27 cellular contexts compared by ENCODE assay signal in the genomic region with DNA sequence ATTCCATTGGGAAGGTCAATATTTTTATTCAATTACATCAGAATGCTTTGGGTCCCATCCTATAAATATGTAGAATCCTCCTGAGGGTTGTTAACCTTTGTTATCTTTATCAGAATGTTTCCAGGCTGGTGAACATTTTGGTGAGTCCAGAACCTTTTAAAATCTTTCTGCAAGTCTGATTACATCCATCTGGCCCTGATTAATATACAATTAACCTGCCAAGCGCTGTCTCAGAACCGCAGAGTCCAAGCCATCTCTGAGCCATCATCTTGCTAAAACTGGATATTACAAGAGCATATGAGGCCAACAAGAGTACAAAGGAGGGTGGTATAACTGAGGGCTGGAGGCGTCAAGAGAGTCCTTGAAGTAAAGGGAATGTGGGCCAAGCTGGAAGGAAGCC.
"Had no signal": no experiment of that assay in that cellular context is flagged by ENCODE, and none has a peak within 500 bp of the region (broad histone marks: within the 10 kb centered on the region; RNA-seq: fewer than 3 reads in every experiment).

No MANE protein-coding gene starts in this region.

- DNase-seq: activated B cell treated with CpG ODN at 0.5 μM for 24 hours; activated CD4-positive, alpha-beta T cell treated with anti-CD3 and anti-CD28 coated beads for 36 hours; activated CD8-positive, alpha-beta memory T cell treated with anti-CD3 and anti-CD28 coated beads, Interleukin-2, amount 10 ng/mL, durations not matched to agents 7 days and 5 days; activated CD8-positive, alpha-beta T cell treated with anti-CD3 and anti-CD28 coated beads, Interleukin-2, amount 10 ng/mL, durations not matched to agents 7 days and 5 days; activated naive CD8-positive, alpha-beta T cell treated with anti-CD3 and anti-CD28 coated beads, Interleukin-2, amount 50 U/mL, for 24 hours; activated T-cell treated with anti-CD3 and anti-CD28 coated beads, Interleukin-2, amount 50 U/mL, for 48 hours; amygdala; dorsolateral prefrontal cortex; effector memory CD4-positive, alpha-beta T cell; foreskin keratinocyte; heart right ventricle; left lung; mucosa of descending colon; posterior cingulate gyrus; right lobe of liver; stimulated activated CD4-positive, alpha-beta T cell treated with anti-CD3 and anti-CD28 coated beads, Interleukin-4, amount 100 ng/mL, for 24 hours; stimulated activated naive CD8-positive, alpha-beta T cell treated with anti-CD3 and anti-CD28 coated beads, Interleukin-15, amount 100 ng/mL, for 72 hours; substantia nigra; T-helper 1 cell; uterus had no signal

- H3K4me1 ChIP-seq: foreskin keratinocyte, left lung, right lobe of liver, uterus had no signal

- H3K27me3 ChIP-seq: dorsolateral prefrontal cortex, foreskin keratinocyte, heart right ventricle, left lung, right lobe of liver, uterus had no signal

- H3K4me3 ChIP-seq: dorsolateral prefrontal cortex, heart right ventricle, left lung, mucosa of descending colon, right lobe of liver, skin epidermis, uterus had no signal

- H3K36me3 Mint-ChIP-seq: activated CD8-positive, alpha-beta memory T cell treated with anti-CD3 and anti-CD28 coated beads, Interleukin-2, amount 10 ng/mL, durations not matched to agents 7 days and 5 days; activated naive CD4-positive, alpha-beta T cell treated with anti-CD3 and anti-CD28 coated beads, Interleukin-2, amount 50 U/mL, for 24 hours; stimulated activated memory B cell treated with anti-CD40 and anti-IgM and Interleukin-4, amounts not matched to agents 10 μg/mL and 1 μg/mL and 100 μg/mL, for 72 hours; type B pancreatic cell had no signal

- H3K27ac ChIP-seq: dorsolateral prefrontal cortex, foreskin keratinocyte, heart right ventricle, left lung, right lobe of liver, skin epidermis, uterus had no signal

- H3K9me3 ChIP-seq: left lung, mucosa of descending colon, right lobe of liver, uterus had no signal

- H3K27ac Mint-ChIP-seq: activated B cell treated with CpG ODN at 0.5 μM for 24 hours; activated CD4-positive, alpha-beta T cell treated with anti-CD3 and anti-CD28 coated beads for 36 hours; activated CD8-positive, alpha-beta memory T cell treated with anti-CD3 and anti-CD28 coated beads, Interleukin-2, amount 10 ng/mL, durations not matched to agents 7 days and 5 days; activated CD8-positive, alpha-beta T cell treated with anti-CD3 and anti-CD28 coated beads, Interleukin-2, amount 10 ng/mL, durations not matched to agents 7 days and 5 days; activated naive CD4-positive, alpha-beta T cell treated with anti-CD3 and anti-CD28 coated beads, Interleukin-2, amount 50 U/mL, for 24 hours; activated naive CD8-positive, alpha-beta T cell treated with anti-CD3 and anti-CD28 coated beads, Interleukin-2, amount 50 U/mL, for 24 hours; activated T-helper 2 cell treated with anti-CD3 and anti-CD28 coated beads, Interferon-gamma antibody, Interleukin-2, Interleukin-4, amounts not matched to agents 10 μg/mL and 5 μg/mL and 100 μg/mL, durations not matched to agents 14 hours and 24 hours and 36 hours; nephron; stimulated activated memory B cell treated with anti-CD40 and anti-IgM and Interleukin-4, amounts not matched to agents 10 μg/mL and 1 μg/mL and 100 μg/mL, for 72 hours; stimulated activated naive CD8-positive, alpha-beta T cell treated with anti-CD3 and anti-CD28 coated beads, Interleukin-15, amount 100 ng/mL, for 72 hours; T-helper 2 cell treated with Interferon-gamma antibody and Interleukin-4, amounts not matched to agents 5 μg/mL and 100 μg/mL, for 36 hours; type B pancreatic cell had no signal

- H3K4me3 Mint-ChIP-seq: activated B cell treated with CpG ODN at 0.5 μM for 24 hours; activated CD4-positive, alpha-beta T cell treated with anti-CD3 and anti-CD28 coated beads for 36 hours; activated CD8-positive, alpha-beta memory T cell treated with anti-CD3 and anti-CD28 coated beads, Interleukin-2, amount 10 ng/mL, durations not matched to agents 7 days and 5 days; activated CD8-positive, alpha-beta T cell treated with anti-CD3 and anti-CD28 coated beads, Interleukin-2, amount 10 ng/mL, durations not matched to agents 7 days and 5 days; activated naive CD4-positive, alpha-beta T cell treated with anti-CD3 and anti-CD28 coated beads, Interleukin-2, amount 50 U/mL, for 24 hours; activated naive CD8-positive, alpha-beta T cell treated with anti-CD3 and anti-CD28 coated beads, Interleukin-2, amount 50 U/mL, for 24 hours; nephron; stimulated activated memory B cell treated with anti-CD40 and anti-IgM and Interleukin-4, amounts not matched to agents 10 μg/mL and 1 μg/mL and 100 μg/mL, for 72 hours; stimulated activated naive CD8-positive, alpha-beta T cell treated with anti-CD3 and anti-CD28 coated beads, Interleukin-15, amount 100 ng/mL, for 72 hours; T-helper 2 cell treated with Interferon-gamma antibody and Interleukin-4, amounts not matched to agents 5 μg/mL and 100 μg/mL, for 36 hours; type B pancreatic cell had no signal

- H3K4me1 Mint-ChIP-seq: activated B cell treated with CpG ODN at 0.5 μM for 24 hours; activated CD4-positive, alpha-beta T cell treated with anti-CD3 and anti-CD28 coated beads for 36 hours; activated CD8-positive, alpha-beta memory T cell treated with anti-CD3 and anti-CD28 coated beads, Interleukin-2, amount 10 ng/mL, durations not matched to agents 7 days and 5 days; activated naive CD4-positive, alpha-beta T cell treated with anti-CD3 and anti-CD28 coated beads, Interleukin-2, amount 50 U/mL, for 24 hours; activated naive CD8-positive, alpha-beta T cell treated with anti-CD3 and anti-CD28 coated beads, Interleukin-2, amount 50 U/mL, for 24 hours; nephron; stimulated activated memory B cell treated with anti-CD40 and anti-IgM and Interleukin-4, amounts not matched to agents 10 μg/mL and 1 μg/mL and 100 μg/mL, for 72 hours; stimulated activated naive CD8-positive, alpha-beta T cell treated with anti-CD3 and anti-CD28 coated beads, Interleukin-15, amount 100 ng/mL, for 72 hours had no signal

- ATAC-seq: activated CD4-positive, alpha-beta T cell treated with anti-CD3 and anti-CD28 coated beads for 36 hours; activated CD8-positive, alpha-beta memory T cell treated with anti-CD3 and anti-CD28 coated beads, Interleukin-2, amount 10 ng/mL, durations not matched to agents 7 days and 5 days; activated CD8-positive, alpha-beta T cell treated with anti-CD3 and anti-CD28 coated beads, Interleukin-2, amount 10 ng/mL, durations not matched to agents 7 days and 5 days; activated naive CD8-positive, alpha-beta T cell treated with anti-CD3 and anti-CD28 coated beads, Interleukin-2, amount 50 U/mL, for 24 hours; foreskin keratinocyte; left lung; mucosa of descending colon; right lobe of liver; stimulated activated memory B cell treated with anti-CD40 and anti-IgM and Interleukin-4, amounts not matched to agents 10 μg/mL and 1 μg/mL and 100 μg/mL, for 72 hours; stimulated activated naive CD8-positive, alpha-beta T cell treated with anti-CD3 and anti-CD28 coated beads, Interleukin-15, amount 100 ng/mL, for 72 hours had no signal

- H3K9me3 Mint-ChIP-seq: activated T-helper 2 cell treated with anti-CD3 and anti-CD28 coated beads, Interferon-gamma antibody, Interleukin-2, Interleukin-4, amounts not matched to agents 10 μg/mL and 5 μg/mL and 100 μg/mL, durations not matched to agents 14 hours and 24 hours and 36 hours; T-helper 2 cell treated with Interferon-gamma antibody and Interleukin-4, amounts not matched to agents 5 μg/mL and 100 μg/mL, for 36 hours had no signal

- H3K27me3 Mint-ChIP-seq: activated B cell treated with CpG ODN at 0.5 μM for 24 hours; activated CD4-positive, alpha-beta T cell treated with anti-CD3 and anti-CD28 coated beads for 36 hours; activated CD8-positive, alpha-beta memory T cell treated with anti-CD3 and anti-CD28 coated beads, Interleukin-2, amount 10 ng/mL, durations not matched to agents 7 days and 5 days; activated naive CD4-positive, alpha-beta T cell treated with anti-CD3 and anti-CD28 coated beads, Interleukin-2, amount 50 U/mL, for 24 hours; activated naive CD8-positive, alpha-beta T cell treated with anti-CD3 and anti-CD28 coated beads, Interleukin-2, amount 50 U/mL, for 24 hours; stimulated activated memory B cell treated with anti-CD40 and anti-IgM and Interleukin-4, amounts not matched to agents 10 μg/mL and 1 μg/mL and 100 μg/mL, for 72 hours; stimulated activated naive CD8-positive, alpha-beta T cell treated with anti-CD3 and anti-CD28 coated beads, Interleukin-15, amount 100 ng/mL, for 72 hours; type B pancreatic cell had no signal
